Comparison of ENCODE assay signal across 8 cellular contexts in the genomic region with DNA sequence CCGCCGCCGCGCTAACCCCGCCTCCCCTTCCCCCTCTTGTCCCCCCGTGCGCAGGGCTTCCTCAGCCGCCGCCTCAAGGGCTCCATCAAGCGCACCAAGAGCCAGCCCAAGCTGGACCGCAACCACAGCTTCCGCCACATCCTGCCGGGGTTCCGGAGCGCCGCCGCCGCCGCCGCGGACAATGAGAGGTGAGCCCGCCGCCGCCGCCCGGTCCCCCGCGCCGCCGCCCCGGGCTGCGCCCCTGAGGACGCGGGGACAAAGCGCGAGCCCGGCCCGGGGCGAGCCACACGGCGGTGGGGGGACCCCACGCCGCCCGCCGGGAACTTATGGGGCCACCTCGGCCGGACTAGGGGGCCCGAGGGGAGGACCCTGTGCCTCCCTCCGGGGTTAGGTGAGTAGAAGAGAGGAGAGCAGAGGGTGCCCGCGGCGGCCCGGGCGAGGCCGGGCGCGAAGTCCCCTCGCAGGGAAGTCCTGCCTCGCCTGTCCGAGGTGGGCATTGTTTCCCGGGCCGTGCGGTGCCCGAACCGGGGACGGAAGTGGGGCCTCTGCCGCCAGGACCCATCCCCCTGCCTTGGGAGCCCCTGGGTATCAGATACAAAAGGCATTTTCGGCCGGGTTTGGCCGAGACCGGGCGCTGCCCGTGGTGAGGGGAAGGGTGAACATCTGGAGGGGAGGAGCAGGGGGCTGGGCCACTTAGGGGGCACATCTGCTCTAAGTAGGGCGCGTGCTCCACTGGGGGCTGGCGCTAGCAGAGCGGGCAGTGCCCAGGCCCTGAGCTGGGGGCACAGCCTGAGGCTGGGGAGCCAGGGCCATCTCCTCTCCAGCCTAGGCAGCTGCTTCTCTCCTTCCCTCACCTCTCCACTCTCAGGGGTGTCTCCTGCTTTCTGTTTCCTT. TPM values are rescaled to one million over a fixed set of nuclear protein-coding genes. Genes with fewer than 3 reads are reported as not detected.
DNase-seq lines count a peak whose midpoint lies in the region; ATAC-seq and TF ChIP-seq lines count a peak whose summit lies in the region.

No MANE protein-coding gene starts in this region.

- peaks cover 17% of the 10 kb centered on the region for H3K27me3 ChIP-seq in NT2/D1 (ENCODE audit: insufficient read depth, insufficient read length)

- H3K27me3 Mint-ChIP-seq in activated naive CD8-positive, alpha-beta T cell treated with anti-CD3 and anti-CD28 coated beads, Interleukin-2, amount 10 ng/mL, durations not matched to agents 7 days and 5 days: peaks cover 74% of the 10 kb centered on the region

- H3K36me3 ChIP-seq in NT2/D1 (ENCODE audit: insufficient read depth, insufficient read length, low read length): peaks cover 25% of the 10 kb centered on the region

- H3K36me3 Mint-ChIP-seq in activated naive CD8-positive, alpha-beta T cell treated with anti-CD3 and anti-CD28 coated beads, Interleukin-2, amount 10 ng/mL, durations not matched to agents 7 days and 5 days: no peaks in the 10 kb centered on the region

- H3K27ac ChIP-seq in skin epidermis: peak overlapping the region in 20 of 21 experiments; percentile 55 to 88 (median 76)

- H3K9ac ChIP-seq in NT2/D1 (ENCODE audit: insufficient read length, low read depth): peak overlapping the region; percentile 73

- peaks cover 15% of the 10 kb centered on the region for H3K4me1 Mint-ChIP-seq in activated naive CD8-positive, alpha-beta T cell treated with anti-CD3 and anti-CD28 coated beads, Interleukin-2, amount 10 ng/mL, durations not matched to agents 7 days and 5 days

- POLR2A ChIA-PET in activated naive CD8-positive, alpha-beta T cell treated with anti-CD3 and anti-CD28 coated beads, Interleukin-2, amount 10 ng/mL, durations not matched to agents 7 days and 5 days (lab: Charles Lee): interaction anchor here (1.1 to 1.5 kb wide), 2 partner anchors 9 to 33 kb away, joined by 3 read pairs; no protein-coding TSS in a partner anchor

- in situ Hi-C loops in G401 (cut with HindIII; ENCODE audit: low sequenced_read_pairs): no loop called here

- no peaks in the 10 kb centered on the region for H3K9me3 ChIP-seq in NT2/D1 (ENCODE audit: insufficient read depth, low read length)

- no peaks in the 10 kb centered on the region for H3K9me3 Mint-ChIP-seq in activated naive CD8-positive, alpha-beta T cell treated with anti-CD3 and anti-CD28 coated beads, Interleukin-2, amount 10 ng/mL, durations not matched to agents 7 days and 5 days

- peak overlapping the region; percentile 59 for H3K4me3 Mint-ChIP-seq in activated naive CD8-positive, alpha-beta T cell treated with anti-CD3 and anti-CD28 coated beads, Interleukin-2, amount 10 ng/mL, durations not matched to agents 7 days and 5 days

- peak overlapping the region; percentile 67 for H3K4me3 ChIP-seq in NT2/D1 (ENCODE audit: insufficient read length, low read depth)
- peak overlapping the region; percentile 38 to 67 (median 55) for H3K4me3 ChIP-seq in skin epidermis

- DNase-seq in GM10266 (ENCODE audit: extremely low spot score) (peak; percentile 72), H4 (ENCODE audit: low spot score) (peak; percentile 63), NT2/D1 (ENCODE audit: low read depth, low spot score) (no peak), hepatic stellate cell (ENCODE audit: low spot score) (peak; percentile 74), HUDEP-2 (lab: John Stamatoyannopoulos, UW; ENCODE audit: unreplicated experiment in 76 of 76) (no peak), G401 (ENCODE audit: low spot score) (no peak)
- peak; percentile 86 for DNase-seq in activated naive CD8-positive, alpha-beta T cell treated with anti-CD3 and anti-CD28 coated beads, Interleukin-2, amount 10 ng/mL, durations not matched to agents 7 days and 5 days

- no peak overlapping the region for H3K27ac Mint-ChIP-seq in activated naive CD8-positive, alpha-beta T cell treated with anti-CD3 and anti-CD28 coated beads, Interleukin-2, amount 10 ng/mL, durations not matched to agents 7 days and 5 days

- ATAC-seq in activated naive CD8-positive, alpha-beta T cell treated with anti-CD3 and anti-CD28 coated beads, Interleukin-2, amount 10 ng/mL, durations not matched to agents 7 days and 5 days (ENCODE audit: low read depth): peak; percentile 72

- H3K4me1 ChIP-seq in NT2/D1 (ENCODE audit: insufficient read depth, insufficient read length): peaks cover 14% of the 10 kb centered on the region

- no peak for TF ChIP-seq CTCF in GM10266 (IDR thresholded peaks at IDR 0.05; ENCODE audit: control insufficient read depth, insufficient read depth, low read depth, missing control alignments)

RNA-seq across cellular contexts. Expression of a gene that starts 48.1 kb away (rescaled TPM):
- total RNA-seq in H4 (2014; rRNA removed; shearing (Covaris generic)): 5.3 and 8.4 TPM in 2 replicates
- total RNA-seq in activated naive CD8-positive, alpha-beta T cell treated with anti-CD3 and anti-CD28 coated beads, Interleukin-2, amount 10 ng/mL, durations not matched to agents 7 days and 5 days: under 1 TPM; 0.20 to 0.25 TPM
- 30.0 and 44.9 TPM in 2 replicates for total RNA-seq in G401 (2014; rRNA removed; shearing (Covaris generic))

Comparison
In these comparisons a context has a peak if more than half of its experiments do, and no peak if none do; other contexts are left out.
1. DNase-seq: peak in GM10266 (single experiment), H4 (single experiment), activated naive CD8-positive, alpha-beta T cell treated with anti-CD3 and anti-CD28 coated beads, Interleukin-2, amount 10 ng/mL, durations not matched to agents 7 days and 5 days (single experiment) and hepatic stellate cell (single experiment); none in NT2/D1 (single experiment), HUDEP-2 (0 of 76) and G401 (single experiment).